Comparison of ENCODE assay signal across 18 cellular contexts in genomic region chr10:108862691-108863350, GRCh38.
DNase-seq lines count a peak whose midpoint lies in the region; TF ChIP-seq lines count a peak whose summit lies in the region.
"Had no signal": no experiment of that assay in that cellular context is flagged by ENCODE, and none has a peak within 500 bp of the region (broad histone marks: within the 10 kb centered on the region; RNA-seq: fewer than 3 reads in every experiment).

No MANE protein-coding gene starts in this region.

- TF ChIP-seq EP300 in SK-N-SH (IDR thresholded peaks at IDR 0.05; ENCODE audit: borderline replicate concordance in 1 of 2, low read depth in 1 of 2, low read length in 1 of 2) = no peak

- 32% methylated on average over 3 of the region's 3 CpGs for WGBS in smooth muscle cell (ENCODE audit: low lambda C conversion rate)
- 43% methylated on average over 3 of the region's 3 CpGs for WGBS in SK-N-SH (ENCODE audit: low lambda C conversion rate)

- H3K36me3 Mint-ChIP-seq in immature natural killer cell = no peaks in the 10 kb centered on the region
- H3K36me3 Mint-ChIP-seq: CD8-positive, alpha-beta memory T cell had no signal

- H3F3A ChIP-seq in smooth muscle cell (ENCODE audit: low read depth) (no peaks in the 10 kb centered on the region), SK-N-SH (replicated peaks; ENCODE audit: insufficient read depth) (no peaks in the 10 kb centered on the region)

- no peaks in the 10 kb centered on the region for H3K27me3 ChIP-seq in smooth muscle cell (ENCODE audit: low read depth)
- H3K27me3 ChIP-seq in SK-N-SH (ENCODE audit: insufficient read depth) = no peaks in the 10 kb centered on the region
- H3K27me3 ChIP-seq: BLaER1, MG63 had no signal

- H3K27ac Mint-ChIP-seq in immature natural killer cell = no peak overlapping the region
- H3K27ac Mint-ChIP-seq: CD8-positive, alpha-beta memory T cell had no signal

- POLR2A ChIA-PET in SK-N-SH (lab: Yijun Ruan, JAX) = no interaction called here

- H3K9ac ChIP-seq in smooth muscle cell (ENCODE audit: low read depth) (no peak overlapping the region), SK-N-SH (no peak overlapping the region)
- H3K9ac ChIP-seq: BLaER1 had no signal

- no peaks in the 10 kb centered on the region for H3K36me3 ChIP-seq in smooth muscle cell (ENCODE audit: low read depth)
- no peaks in the 10 kb centered on the region for H3K36me3 ChIP-seq in SK-N-SH (replicated peaks in 1 of 2; ENCODE audit: control insufficient read depth in 1 of 2, insufficient read depth in 2 of 2, low read length in 1 of 2)
- H3K36me3 ChIP-seq: BLaER1, MG63 had no signal

- H3K27ac ChIP-seq in smooth muscle cell (ENCODE audit: low read depth) = peak overlapping the region; percentile 68
- no peak overlapping the region; a peak in 1 of 4 replicates for H3K27ac ChIP-seq in SK-N-SH (ENCODE audit: low read depth in 2 of 2, low read length in 1 of 2)
- H3K27ac ChIP-seq: BLaER1, HL-60, PC-9 had no signal

- H3K27me3 Mint-ChIP-seq in immature natural killer cell (ENCODE audit: low read depth in 3 of 3) = peaks cover 0 to 2% (median 0%) of the 10 kb centered on the region in 3 donors
- H3K27me3 Mint-ChIP-seq: CD8-positive, alpha-beta memory T cell had no signal

- no peaks in the 10 kb centered on the region for H3K4me1 ChIP-seq in smooth muscle cell (ENCODE audit: low read depth)
- peaks cover 0 to 10% of the 10 kb centered on the region in 2 experiments; a peak in 2 of 4 replicates for H3K4me1 ChIP-seq in SK-N-SH (ENCODE audit: control insufficient read depth in 1 of 2, insufficient read depth in 2 of 2, low read depth in 1 of 2, low read length in 1 of 2)
- H3K4me1 ChIP-seq: BLaER1 had no signal

- peaks cover 0 to 25% (median 18%) of the 10 kb centered on the region in 6 donors for H3K9me3 Mint-ChIP-seq in immature natural killer cell

- H3K4me2 ChIP-seq in smooth muscle cell (peak overlapping the region; percentile 22), SK-N-SH (no peak overlapping the region)
- H3K4me2 ChIP-seq: BLaER1, PC-9 had no signal

- CTCF ChIA-PET in SK-N-SH (lab: Yijun Ruan, JAX) = interaction anchor here (2.2 kb wide), 1 partner anchor 48 kb away, joined by 9 read pairs; no protein-coding TSS in a partner anchor

- H3K4me3 Mint-ChIP-seq in immature natural killer cell = no peak overlapping the region
- H3K4me3 Mint-ChIP-seq: CD8-positive, alpha-beta memory T cell had no signal

- no peak overlapping the region for H2AFZ ChIP-seq in smooth muscle cell (ENCODE audit: low read depth)
- no peak overlapping the region for H2AFZ ChIP-seq in SK-N-SH (ENCODE audit: low read depth)
- H2AFZ ChIP-seq: PC-9 had no signal

- H3K9me2 ChIP-seq in SK-N-SH = no peaks in the 10 kb centered on the region

- no peak for TF ChIP-seq RAD21 in SK-N-SH (IDR thresholded peaks at IDR 0.05; ENCODE audit: low read length)

- H3K4me3 ChIP-seq in astrocyte of the spinal cord (ENCODE audit: low read depth, low read length) (no peak overlapping the region), smooth muscle cell (no peak overlapping the region), SK-N-SH (ENCODE audit: low read depth in 2 of 2, low read length in 1 of 2) (no peak overlapping the region)
- H3K4me3 ChIP-seq: BLaER1, MG63, PC-9 had no signal

- DNase-seq in ELR (ENCODE audit: low read depth) (peak; percentile 88), OCI-M1 (lab: John Stamatoyannopoulos, UW) (peak; percentile 13), astrocyte of the spinal cord (ENCODE audit: low read depth, low spot score) (peak; percentile 43), smooth muscle cell (lab: John Stamatoyannopoulos, UW; ENCODE audit: unreplicated experiment) (no peak), SK-N-SH (no peak), immature natural killer cell (no peak), ACHN (no peak)
- DNase-seq: CD8-positive, alpha-beta memory T cell; DND-41; KBM-7; MG63; NCI-H1092 treated with DMSO at 0.1 percent for 48 hours; NCI-H1694; NCI-H345; NCI-H69; PC-9 had no signal

- H4K20me1 ChIP-seq in smooth muscle cell (ENCODE audit: low read depth) (no peaks in the 10 kb centered on the region), SK-N-SH (ENCODE audit: insufficient read depth) (no peaks in the 10 kb centered on the region)
- H4K20me1 ChIP-seq: BLaER1 had no signal

- in situ Hi-C loops in astrocyte of the spinal cord (cut with HindIII; ENCODE audit: low sequenced_read_pairs) = no loop called here
- in situ Hi-C loops in ACHN (cut with HindIII; ENCODE audit: low pct_ligation_motif_present, low pct_unique_long_range_greater_than_20kb, low sequenced_read_pairs) = no loop called here

- H3K79me2 ChIP-seq in smooth muscle cell (ENCODE audit: low read depth) = no peaks in the 10 kb centered on the region
- H3K79me2 ChIP-seq in SK-N-SH (ENCODE audit: insufficient read depth) = no peaks in the 10 kb centered on the region

- TF ChIP-seq CTCF in astrocyte of the spinal cord (IDR thresholded peaks at IDR 0.05; ENCODE audit: low read depth, low read length) (no peak), smooth muscle cell (IDR thresholded peaks at IDR 0.05; ENCODE audit: borderline replicate concordance, insufficient read depth, poor library complexity, severe bottlenecking) (no peak), SK-N-SH (IDR thresholded peaks at IDR 0.05) (no peak)

- H3K4me1 Mint-ChIP-seq in immature natural killer cell = no peaks in the 10 kb centered on the region
- H3K4me1 Mint-ChIP-seq: CD8-positive, alpha-beta memory T cell had no signal

- H3K9me3 ChIP-seq in smooth muscle cell (replicated peaks; ENCODE audit: low read depth) = no peaks in the 10 kb centered on the region
- H3K9me3 ChIP-seq in SK-N-SH = no peaks in the 10 kb centered on the region
- H3K9me3 ChIP-seq: BLaER1, MG63 had no signal

TF ChIP-seq in SK-N-SH, 30 proteins besides CTCF, POLR2A, EP300 and RAD21:
- TF ChIP-seq IRF3 (IDR thresholded peaks at IDR 0.05; ENCODE audit: low read depth, low read length) = no peak

Comparison
In these comparisons a context has a peak if more than half of its experiments do, and no peak if none do; other contexts are left out.
1. DNase-seq: peak in ELR (single experiment), OCI-M1 (single experiment) and astrocyte of the spinal cord (single experiment); none in smooth muscle cell (single experiment), SK-N-SH (single experiment), immature natural killer cell (0 of 3) and ACHN (single experiment).